In the genomic region with DNA sequence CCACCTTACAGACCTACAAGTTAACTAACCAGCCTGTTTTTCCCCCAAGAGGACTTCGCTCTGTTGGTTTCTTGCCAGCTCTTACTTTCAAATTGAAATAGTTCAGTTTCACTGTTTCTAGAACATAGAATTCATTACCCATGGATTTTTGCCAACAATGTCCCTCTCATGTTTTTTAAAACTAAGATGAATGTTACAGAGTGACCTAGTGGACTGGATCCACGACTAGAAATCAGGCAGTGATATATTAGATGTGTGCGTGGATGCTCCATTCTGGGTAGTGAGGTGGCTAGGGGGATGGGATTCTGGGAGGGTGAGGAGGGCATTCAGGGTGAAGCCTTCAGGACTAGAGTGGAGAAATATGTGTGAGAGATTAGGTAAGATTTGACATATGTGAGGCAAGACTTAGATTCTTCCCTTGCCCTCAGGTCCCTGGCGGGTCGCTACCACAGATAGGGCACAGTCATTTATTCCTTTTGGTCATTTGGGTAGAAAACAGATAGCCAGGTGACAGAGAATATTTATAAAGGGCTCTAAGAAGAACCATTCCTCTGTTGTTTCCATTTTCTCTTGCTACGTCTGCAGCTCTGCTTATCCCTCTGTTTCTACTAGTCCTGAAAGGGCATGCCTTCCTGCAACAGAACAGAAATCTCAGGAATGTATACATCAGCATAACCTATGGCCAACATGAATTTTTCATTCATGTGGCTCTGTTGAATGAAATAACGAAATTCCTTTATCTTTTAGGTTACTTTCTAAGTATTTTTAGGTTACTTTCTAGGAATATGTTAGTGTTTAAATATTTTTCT, we compare ENCODE assay signal across 17 cellular contexts. TPM values are rescaled to one million over a fixed set of nuclear protein-coding genes. Genes with fewer than 3 reads are reported as not detected.
A peak's percentile ranks its signal among the peaks of the same experiment; 100 is the strongest.
DNase-seq lines count a peak whose midpoint lies in the region; ATAC-seq, FAIRE-seq and TF ChIP-seq lines count a peak whose summit lies in the region.
"Had no signal": no experiment of that assay in that cellular context is flagged by ENCODE, and none has a peak within 500 bp of the region (broad histone marks: within the 10 kb centered on the region; RNA-seq: fewer than 3 reads in every experiment).

No MANE protein-coding gene starts in this region.

- H3K4me3 ChIP-seq in adrenal gland = no peak overlapping the region
- H3K4me3 ChIP-seq: BLaER1 treated with 17β-estradiol and CSF1 and Interleukin-3, amounts not matched to agents 10 nM and 100 nM; body of pancreas had no signal

- H3K36me3 ChIP-seq in adrenal gland (replicated peaks in 1 of 2) = no peaks in the 10 kb centered on the region
- H3K36me3 ChIP-seq: BLaER1 treated with 17β-estradiol and CSF1 and Interleukin-3, amounts not matched to agents 10 nM and 100 nM had no signal

- ATAC-seq in HG02938 (IDR thresholded peaks at IDR 0.05; ENCODE audit: unreplicated experiment) (peak; percentile 65), HG03196 (IDR thresholded peaks at IDR 0.05; ENCODE audit: unreplicated experiment) (no peak), HG03039 (IDR thresholded peaks at IDR 0.05; ENCODE audit: unreplicated experiment) (no peak), SK-N-SH treated with all-trans-retinoic acid at 6 μM for 48 hours (no peak)
- ATAC-seq: body of pancreas; stimulated activated effector memory CD8-positive, alpha-beta T cell treated with anti-CD3 and anti-CD28 coated beads, Interleukin-12 subunit alpha, Interleukin-12 subunit beta, amount 100 ng/mL, for 72 hours had no signal

- TF ChIP-seq CTCF in adrenal gland (IDR thresholded peaks at IDR 0.05) = no peak
- TF ChIP-seq CTCF in mesothelial cell of epicardium (IDR thresholded peaks at IDR 0.05; ENCODE audit: unreplicated experiment) = no peak

- peak overlapping the region in 3 of 5 donors; percentile 5 to 30 (median 21) for H3K27ac ChIP-seq in adrenal gland
- H3K27ac ChIP-seq: BLaER1 treated with 17β-estradiol and CSF1 and Interleukin-3, amounts not matched to agents 10 nM and 100 nM; body of pancreas; parathyroid adenoma had no signal

- H3K36me3 Mint-ChIP-seq in mesothelial cell of epicardium = no peaks in the 10 kb centered on the region
- H3K36me3 Mint-ChIP-seq: stimulated activated effector memory CD8-positive, alpha-beta T cell treated with anti-CD3 and anti-CD28 coated beads, Interleukin-12 subunit alpha, Interleukin-12 subunit beta, amount 100 ng/mL, for 72 hours had no signal

- H3K27ac Mint-ChIP-seq in mesothelial cell of epicardium = peak overlapping the region; percentile 78
- H3K27ac Mint-ChIP-seq: stimulated activated effector memory CD8-positive, alpha-beta T cell treated with anti-CD3 and anti-CD28 coated beads, Interleukin-12 subunit alpha, Interleukin-12 subunit beta, amount 100 ng/mL, for 72 hours had no signal

- H3K4me1 ChIP-seq in adrenal gland (replicated peaks in 1 of 2) = peaks cover 0 to 5% of the 10 kb centered on the region in 2 donors
- H3K4me1 ChIP-seq: BLaER1 treated with 17β-estradiol and CSF1 and Interleukin-3, amounts not matched to agents 10 nM and 100 nM; body of pancreas; parathyroid adenoma had no signal

- FAIRE-seq in GM18507 (lab: Jason Lieb, UNC) = peak; percentile 69

- 44 to 54% (median 50%) methylated on average over 7 of the region's 7 CpGs for WGBS in adrenal gland, 4 donors

- H3K4me1 Mint-ChIP-seq in mesothelial cell of epicardium = peaks cover 19% of the 10 kb centered on the region
- H3K4me1 Mint-ChIP-seq: stimulated activated effector memory CD8-positive, alpha-beta T cell treated with anti-CD3 and anti-CD28 coated beads, Interleukin-12 subunit alpha, Interleukin-12 subunit beta, amount 100 ng/mL, for 72 hours had no signal

- no peak overlapping the region for H3K4me3 Mint-ChIP-seq in mesothelial cell of epicardium
- H3K4me3 Mint-ChIP-seq: stimulated activated effector memory CD8-positive, alpha-beta T cell treated with anti-CD3 and anti-CD28 coated beads, Interleukin-12 subunit alpha, Interleukin-12 subunit beta, amount 100 ng/mL, for 72 hours had no signal

- no peaks in the 10 kb centered on the region for H3K9me3 ChIP-seq in adrenal gland (replicated peaks in 1 of 3)
- H3K9me3 ChIP-seq: BLaER1 treated with 17β-estradiol and CSF1 and Interleukin-3, amounts not matched to agents 10 nM and 100 nM; body of pancreas had no signal

- no peak for TF ChIP-seq POLR2A in adrenal gland (IDR thresholded peaks at IDR 0.05)

- intact Hi-C loops in adrenal gland (cut with DNase I) = no loop called here

- H3K9me3 Mint-ChIP-seq in mesothelial cell of epicardium = no peaks in the 10 kb centered on the region
- H3K9me3 Mint-ChIP-seq: stimulated activated effector memory CD8-positive, alpha-beta T cell treated with anti-CD3 and anti-CD28 coated beads, Interleukin-12 subunit alpha, Interleukin-12 subunit beta, amount 100 ng/mL, for 72 hours had no signal

- no peak for DNase-seq in GM18507 (ENCODE audit: extremely low spot score, insufficient read length, low read depth)
- DNase-seq in adrenal gland = peak in 6 of 7 donors; percentile 39 to 80 (median 56)
- no peak for DNase-seq in mesothelial cell of epicardium (ENCODE audit: low spot score in 2 of 2, unreplicated experiment in 2 of 2)
- DNase-seq in NCI-H774 (lab: John Stamatoyannopoulos, UW) = no peak
- DNase-seq: activated CD4-positive, alpha-beta T cell treated with anti-CD3 and anti-CD28 coated beads for 48 hours; body of pancreas; H7; midbrain; NCI-H1694 treated with DMSO at 0.1 percent for 48 hours; NK-92 treated with Interleukin-12 subunit alpha and Interleukin-12 subunit beta, amount 100 ng/mL, for 24 hours had no signal

- H3K27me3 ChIP-seq in adrenal gland = no peaks in the 10 kb centered on the region
- H3K27me3 ChIP-seq: BLaER1 treated with 17β-estradiol and CSF1 and Interleukin-3, amounts not matched to agents 10 nM and 100 nM; body of pancreas had no signal

- H3K27me3 Mint-ChIP-seq in mesothelial cell of epicardium (ENCODE audit: low read depth) = no peaks in the 10 kb centered on the region

TF ChIP-seq in SK-N-SH treated with all-trans-retinoic acid at 6 μM for 48 hours, 23 proteins besides CTCF, POLR2A, EP300 and RAD21 (continues in another document):
- TF ChIP-seq ISL1 (CRISPR knock-in tag; IDR thresholded peaks at IDR 0.05) (no peak), CSDC2 (CRISPR knock-in tag; IDR thresholded peaks at IDR 0.05) (no peak), ZNF565 (CRISPR knock-in tag; conservative IDR thresholded peaks at IDR 0.05; ENCODE audit: low read depth) (no peak), ZC3H10 (CRISPR knock-in tag; IDR thresholded peaks at IDR 0.05) (no peak), POU6F1 (CRISPR knock-in tag; IDR thresholded peaks at IDR 0.05; ENCODE audit: borderline replicate concordance, low read depth) (no peak), PPARA (CRISPR knock-in tag; IDR thresholded peaks at IDR 0.05; ENCODE audit: borderline replicate concordance) (no peak), ARNTL (CRISPR knock-in tag; IDR thresholded peaks at IDR 0.05; ENCODE audit: borderline replicate concordance, low read depth) (no peak), GLIS3 (CRISPR knock-in tag; IDR thresholded peaks at IDR 0.05) (no peak), OSR1 (CRISPR knock-in tag; IDR thresholded peaks at IDR 0.05) (no peak), BACH2 (CRISPR knock-in tag; IDR thresholded peaks at IDR 0.05; ENCODE audit: borderline replicate concordance) (no peak), ZNF8 (CRISPR knock-in tag; IDR thresholded peaks at IDR 0.05) (no peak)
- TF ChIP-seq, protein P1, sequence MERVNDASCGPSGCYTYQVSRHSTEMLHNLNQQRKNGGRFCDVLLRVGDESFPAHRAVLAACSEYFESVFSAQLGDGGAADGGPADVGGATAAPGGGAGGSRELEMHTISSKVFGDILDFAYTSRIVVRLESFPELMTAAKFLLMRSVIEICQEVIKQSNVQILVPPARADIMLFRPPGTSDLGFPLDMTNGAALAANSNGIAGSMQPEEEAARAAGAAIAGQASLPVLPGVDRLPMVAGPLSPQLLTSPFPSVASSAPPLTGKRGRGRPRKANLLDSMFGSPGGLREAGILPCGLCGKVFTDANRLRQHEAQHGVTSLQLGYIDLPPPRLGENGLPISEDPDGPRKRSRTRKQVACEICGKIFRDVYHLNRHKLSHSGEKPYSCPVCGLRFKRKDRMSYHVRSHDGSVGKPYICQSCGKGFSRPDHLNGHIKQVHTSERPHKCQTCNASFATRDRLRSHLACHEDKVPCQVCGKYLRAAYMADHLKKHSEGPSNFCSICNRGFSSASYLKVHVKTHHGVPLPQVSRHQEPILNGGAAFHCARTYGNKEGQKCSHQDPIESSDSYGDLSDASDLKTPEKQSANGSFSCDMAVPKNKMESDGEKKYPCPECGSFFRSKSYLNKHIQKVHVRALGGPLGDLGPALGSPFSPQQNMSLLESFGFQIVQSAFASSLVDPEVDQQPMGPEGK (CRISPR knock-in tag; IDR thresholded peaks at IDR 0.05; ENCODE audit: borderline replicate concordance) = no peak
- TF ChIP-seq, protein P2, sequence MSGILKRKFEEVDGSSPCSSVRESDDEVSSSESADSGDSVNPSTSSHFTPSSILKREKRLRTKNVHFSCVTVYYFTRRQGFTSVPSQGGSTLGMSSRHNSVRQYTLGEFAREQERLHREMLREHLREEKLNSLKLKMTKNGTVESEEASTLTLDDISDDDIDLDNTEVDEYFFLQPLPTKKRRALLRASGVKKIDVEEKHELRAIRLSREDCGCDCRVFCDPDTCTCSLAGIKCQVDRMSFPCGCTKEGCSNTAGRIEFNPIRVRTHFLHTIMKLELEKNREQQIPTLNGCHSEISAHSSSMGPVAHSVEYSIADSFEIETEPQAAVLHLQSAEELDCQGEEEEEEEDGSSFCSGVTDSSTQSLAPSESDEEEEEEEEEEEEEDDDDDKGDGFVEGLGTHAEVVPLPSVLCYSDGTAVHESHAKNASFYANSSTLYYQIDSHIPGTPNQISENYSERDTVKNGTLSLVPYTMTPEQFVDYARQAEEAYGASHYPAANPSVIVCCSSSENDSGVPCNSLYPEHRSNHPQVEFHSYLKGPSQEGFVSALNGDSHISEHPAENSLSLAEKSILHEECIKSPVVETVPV (CRISPR knock-in tag; IDR thresholded peaks at IDR 0.05) = no peak

RNA-seq across cellular contexts. Expression of gene JADE1, which starts 15.4 kb away (rescaled TPM):
- total RNA-seq in adrenal gland (10 to 100 TPM; 25.9 to 66.7 (median 40.2) TPM), mesothelial cell of epicardium (18.6 to 21.0 TPM (median 19.8 TPM) in 3 replicates)
- polyA plus RNA-seq in adrenal gland = 10 to 100 TPM; 18.4 to 31.1 (median 30.8) TPM

Comparison
In these comparisons a context has a peak if more than half of its experiments do, and no peak if none do; other contexts are left out.
1. DNase-seq: peak in adrenal gland (6 of 7); none in GM18507 (single experiment), mesothelial cell of epicardium (0 of 2) and NCI-H774 (single experiment).